ENCODE assay signal across 11 cellular contexts in the genomic region with DNA sequence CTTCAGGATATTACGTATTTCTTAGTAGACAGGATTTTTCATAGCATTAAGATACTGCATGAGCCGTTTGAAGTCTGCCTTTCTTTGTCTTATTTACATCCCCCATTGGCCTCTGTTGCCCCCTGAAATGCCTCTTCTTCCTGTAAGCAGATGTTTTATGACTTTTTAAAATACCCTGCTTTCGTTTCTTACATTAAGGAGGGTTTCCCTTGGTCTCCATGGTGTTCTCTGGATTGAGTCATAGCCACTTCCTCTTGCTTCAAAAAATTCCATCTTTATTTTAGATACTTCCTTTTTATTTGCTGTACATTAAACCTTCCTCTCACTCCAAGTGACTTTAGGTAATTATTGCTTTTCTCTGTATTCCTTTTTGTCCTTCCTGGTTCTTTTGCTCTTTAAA.
DNase-seq lines count a peak whose midpoint lies in the region; ATAC-seq, FAIRE-seq and TF ChIP-seq lines count a peak whose summit lies in the region.
"Had no signal": no experiment of that assay in that cellular context is flagged by ENCODE, and none has a peak within 500 bp of the region (broad histone marks: within the 10 kb centered on the region; RNA-seq: fewer than 3 reads in every experiment).

No MANE protein-coding gene starts in this region.

- H3K4me1 Mint-ChIP-seq in activated CD8-positive, alpha-beta T cell treated with anti-CD3 and anti-CD28 coated beads, Interleukin-2, amount 10 ng/mL, durations not matched to agents 7 days and 5 days (ENCODE audit: low read depth) = no peaks in the 10 kb centered on the region

- H3K4me3 ChIP-seq in SJCRH30 = no peak overlapping the region
- H3K4me3 ChIP-seq: ovary had no signal

- H3K9me3 Mint-ChIP-seq in activated CD8-positive, alpha-beta T cell treated with anti-CD3 and anti-CD28 coated beads, Interleukin-2, amount 10 ng/mL, durations not matched to agents 7 days and 5 days (ENCODE audit: insufficient read depth) = no peaks in the 10 kb centered on the region

- no peaks in the 10 kb centered on the region for H3K27me3 ChIP-seq in SJCRH30
- H3K27me3 ChIP-seq: ovary had no signal

- no peaks in the 10 kb centered on the region for H3K36me3 Mint-ChIP-seq in activated CD8-positive, alpha-beta T cell treated with anti-CD3 and anti-CD28 coated beads, Interleukin-2, amount 10 ng/mL, durations not matched to agents 7 days and 5 days (ENCODE audit: low read depth)

- ATAC-seq in activated CD8-positive, alpha-beta T cell treated with anti-CD3 and anti-CD28 coated beads, Interleukin-2, amount 10 ng/mL, durations not matched to agents 7 days and 5 days = no peak
- no peak for ATAC-seq in HG03196 (IDR thresholded peaks at IDR 0.05; ENCODE audit: unreplicated experiment)
- ATAC-seq: T-helper 17 cell had no signal

- no peak overlapping the region for H3K27ac Mint-ChIP-seq in activated CD8-positive, alpha-beta T cell treated with anti-CD3 and anti-CD28 coated beads, Interleukin-2, amount 10 ng/mL, durations not matched to agents 7 days and 5 days
- H3K27ac Mint-ChIP-seq: T-helper 17 cell had no signal

- no peak for FAIRE-seq in GM12891 (lab: Jason Lieb, UNC)

- H3K4me3 Mint-ChIP-seq in activated CD8-positive, alpha-beta T cell treated with anti-CD3 and anti-CD28 coated beads, Interleukin-2, amount 10 ng/mL, durations not matched to agents 7 days and 5 days = no peak overlapping the region
- H3K4me3 Mint-ChIP-seq: T-helper 17 cell had no signal

- H3K27ac ChIP-seq in epithelial cell of prostate (peak overlapping the region; percentile 1), SJCRH30 (no peak overlapping the region)
- H3K27ac ChIP-seq: ovary had no signal

- DNase-seq in GM12891 (ENCODE audit: insufficient read length, low spot score) = no peak
- DNase-seq in RPMI7951 (ENCODE audit: low read depth) = peak; percentile 56
- no peak for DNase-seq in epithelial cell of prostate (ENCODE audit: low read depth, low spot score)
- peak; percentile 41 for DNase-seq in renal cortical epithelial cell (ENCODE audit: low read depth)
- DNase-seq in activated CD8-positive, alpha-beta T cell treated with anti-CD3 and anti-CD28 coated beads, Interleukin-2, amount 10 ng/mL, durations not matched to agents 7 days and 5 days = no peak
- DNase-seq in SJCRH30 = no peak
- no peak for DNase-seq in activated naive CD4-positive, alpha-beta T cell treated with Interleukin-2 at 50 U/mL for 16 hours
- DNase-seq: NCI-H1436, ovary, T-helper 17 cell had no signal

- H3K4me1 ChIP-seq in SJCRH30 = no peaks in the 10 kb centered on the region

- no peaks in the 10 kb centered on the region for H3K9me3 ChIP-seq in SJCRH30 (replicated peaks)
- H3K9me3 ChIP-seq: ovary had no signal

- peaks cover 21% of the 10 kb centered on the region for H3K27me3 Mint-ChIP-seq in activated CD8-positive, alpha-beta T cell treated with anti-CD3 and anti-CD28 coated beads, Interleukin-2, amount 10 ng/mL, durations not matched to agents 7 days and 5 days (ENCODE audit: low read depth)

- no peak for TF ChIP-seq POLR2A in GM12891 (IDR thresholded peaks at IDR 0.05; ENCODE audit: low read depth, low read length)

- CTCF ChIA-PET in activated CD8-positive, alpha-beta T cell treated with anti-CD3 and anti-CD28 coated beads, Interleukin-2, amount 10 ng/mL, durations not matched to agents 7 days and 5 days (lab: Charles Lee) = no interaction called here

- H3K36me3 ChIP-seq in SJCRH30 = peaks cover 14% of the 10 kb centered on the region
- H3K36me3 ChIP-seq: ovary had no signal

- POLR2A ChIA-PET in activated CD8-positive, alpha-beta T cell treated with anti-CD3 and anti-CD28 coated beads, Interleukin-2, amount 10 ng/mL, durations not matched to agents 7 days and 5 days (lab: Charles Lee) = no interaction called here

TF ChIP-seq in GM12891, 5 proteins besides CTCF, POLR2A, EP300 and RAD21:
- TF ChIP-seq SPI1 (IDR thresholded peaks at IDR 0.05; ENCODE audit: low read depth, low read length) = peak; percentile 54
- no peak for TF ChIP-seq POLR2AphosphoS5 (IDR thresholded peaks at IDR 0.05; ENCODE audit: low read depth, low read length)
TF ChIP-seq in GM12891: peak in this region for 1.

Comparison
In these comparisons a context has a peak if more than half of its experiments do, and no peak if none do; other contexts are left out.
1. DNase-seq: peak in RPMI7951 (single experiment) and renal cortical epithelial cell (single experiment); none in GM12891 (single experiment), epithelial cell of prostate (single experiment), activated CD8-positive, alpha-beta T cell treated with anti-CD3 and anti-CD28 coated beads, Interleukin-2, amount 10 ng/mL, durations not matched to agents 7 days and 5 days (single experiment), SJCRH30 (0 of 2) and activated naive CD4-positive, alpha-beta T cell treated with Interleukin-2 at 50 U/mL for 16 hours (single experiment).